In genomic region chr11:72528121-72528520, GRCh38 we compare ENCODE assay signal across 22 cellular contexts.
"Had no signal": no experiment of that assay in that cellular context is flagged by ENCODE, and none has a peak within 500 bp of the region (broad histone marks: within the 10 kb centered on the region; RNA-seq: fewer than 3 reads in every experiment).

No MANE protein-coding gene starts in this region.

- H3K4me1 ChIP-seq: adrenal gland, breast epithelium had no signal

- ATAC-seq: activated CD4-positive, CD25-positive, alpha-beta regulatory T cell treated with anti-CD3 and anti-CD28 coated beads, Interleukin-2, amount 50 U/mL, for 24 hours; activated T-cell treated with anti-CD3 and anti-CD28 coated beads, Interleukin-2, amount 50 U/mL, for 4 hours; activated T-helper 17 cell treated with anti-CD3 and anti-CD28 coated beads, Interleukin-2, amount 50 U/mL, for 72 hours; PC-3; T-cell had no signal

- DNase-seq: activated CD4-positive, alpha-beta T cell treated with anti-CD3 and anti-CD28 coated beads for 4 hours; activated CD8-positive, alpha-beta memory T cell treated with anti-CD3 and anti-CD28 coated beads for 24 hours; activated gamma-delta T cell; activated naive CD4-positive, alpha-beta T cell treated with anti-CD3 and anti-CD28 coated beads, Interleukin-2, amount 50 U/mL, for 16 hours; activated naive CD8-positive, alpha-beta T cell treated with anti-CD3 and anti-CD28 coated beads, Interleukin-2, amount 10 ng/mL, durations not matched to agents 7 days and 5 days; activated T-cell treated with anti-CD3 and anti-CD28 coated beads, Interleukin-2, amount 50 U/mL, for 4 hours; adrenal gland; anterior cingulate cortex; caudate nucleus; Kasumi-1; NCI-H1048; NCI-H146; NCI-H187 treated with DMSO at 0.1 percent for 48 hours; NCI-H2081 treated with DMSO at 0.1 percent for 48 hours; NCI-H446; NCI-H524; SHP77 treated with DMSO at 0.1 percent for 48 hours; T-cell had no signal

- H3K4me3 ChIP-seq: adrenal gland, breast epithelium had no signal

- H3K27me3 ChIP-seq: adrenal gland, breast epithelium had no signal

- H3K36me3 ChIP-seq: adrenal gland, breast epithelium had no signal

- H3K27ac ChIP-seq: adrenal gland, breast epithelium had no signal

- H3K9me3 ChIP-seq: adrenal gland, breast epithelium had no signal
